ENCODE assay signal across 8 cellular contexts in genomic region chr18:31942999-31943894, GRCh38. TPM values are rescaled to one million over a fixed set of nuclear protein-coding genes. Genes with fewer than 3 reads are reported as not detected.
A peak's percentile ranks its signal among the peaks of the same experiment; 100 is the strongest.
DNase-seq lines count a peak whose midpoint lies in the region; ATAC-seq and TF ChIP-seq lines count a peak whose summit lies in the region.

Gene TRAPPC8, minus strand, starts transcription at chr18:31943128. Its CDS starts 364 bp downstream, at chr18:31942764.

- peak in 1 of 2 donors; percentile 24 for TF ChIP-seq POLR2A in vagina (IDR thresholded peaks at IDR 0.05)

- H3K4me1 ChIP-seq in right cardiac atrium (ENCODE audit: control insufficient read depth, insufficient read depth, low read length) (peaks cover 3% of the 10 kb centered on the region), vagina (peaks cover 42% of the 10 kb centered on the region)

- H3K27ac ChIP-seq in right cardiac atrium (ENCODE audit: low read length) (peak within 1 kb of the TSS; percentile 83), vagina (peak within 1 kb of the TSS; percentile 93)

- DNase-seq in NCI-H187 (lab: John Stamatoyannopoulos, UW) (peak; percentile 89 to 90), T-helper 2 cell (peak; percentile 76 to 98 (median 89)), anterior cingulate cortex (lab: John Stamatoyannopoulos, UW) (peak; percentile 83 to 100 (median 98)), right cardiac atrium (peak; percentile 98 to 99 (median 99)), putamen (ENCODE audit: low spot score) (peak; percentile 99), vagina (ENCODE audit: extremely low spot score in 2 of 2) (peak; percentile 99)

- H3K27me3 ChIP-seq in right cardiac atrium (ENCODE audit: control insufficient read depth, insufficient read depth) (no peaks in the 10 kb centered on the region), vagina (no peaks in the 10 kb centered on the region)

- H3K36me3 ChIP-seq in vagina, result no peaks in the 10 kb centered on the region

- H3K9me3 ChIP-seq in right cardiac atrium (ENCODE audit: control insufficient read depth, low read length) (no peaks in the 10 kb centered on the region), vagina (no peaks in the 10 kb centered on the region)

- TF ChIP-seq CTCF in vagina (IDR thresholded peaks at IDR 0.05), result no peak

- ATAC-seq in GM18498 (IDR thresholded peaks at IDR 0.05; ENCODE audit: unreplicated experiment), result peak; percentile 85
- ATAC-seq in HG02938 (IDR thresholded peaks at IDR 0.05; ENCODE audit: unreplicated experiment), result peak; percentile 80
- peak; percentile 99 for ATAC-seq in right cardiac atrium

- WGBS in right cardiac atrium, result under 1% methylated on average over 58 of the region's 58 CpGs

- intact Hi-C loops in right cardiac atrium (cut with DNase I) (loop anchor here in 2 of 4 donors (2.0 to 10.0 kb wide), 2 partner anchors 150 to 152 kb away; partner anchors contain the start of gene RNF138 (in 1 of the 2)), vagina (cut with DNase I) (loop anchor here (5.0 kb wide), 1 partner anchor 149 kb away; the partner anchor contains the start of gene RNF138)

- H3K4me3 ChIP-seq in right cardiac atrium (ENCODE audit: low read length) (peak within 1 kb of the TSS; percentile 79), vagina (peak within 1 kb of the TSS; percentile 89 to 93)

RNA-seq across cellular contexts. Expression of gene TRAPPC8, which starts in this region (rescaled TPM):
- total RNA-seq in right cardiac atrium (10 to 100 TPM; 30.3 to 33.6 (median 32.0) TPM), vagina (33.1 TPM)
- 18.6 TPM for polyA plus RNA-seq in right cardiac atrium

Comparison
In these comparisons a context has a peak if more than half of its experiments do, and no peak if none do; other contexts are left out.
1. Peak in every context shown above with its lines: DNase-seq, ATAC-seq, H3K4me3 ChIP-seq and H3K27ac ChIP-seq.